ENCODE assay signal across 31 cellular contexts in the genomic region with DNA sequence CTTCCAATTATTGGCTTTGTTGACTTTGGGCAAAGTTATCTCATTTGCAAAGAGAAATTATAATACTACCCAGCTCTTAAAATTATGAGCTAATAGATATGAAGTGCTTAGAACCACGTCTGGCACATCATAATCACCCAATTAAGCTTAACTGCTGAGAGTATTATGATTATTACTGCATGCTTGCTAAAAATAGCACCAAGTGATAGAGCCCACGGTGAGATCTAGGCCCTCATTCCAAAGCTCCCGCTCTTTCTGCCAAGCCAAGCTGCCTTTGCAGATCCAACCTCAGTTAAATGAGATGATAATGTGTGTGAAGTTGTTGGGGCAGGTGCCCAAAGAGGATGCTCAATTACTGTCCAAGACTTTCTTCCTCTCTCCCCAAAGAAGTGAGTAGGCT. TPM values are rescaled to one million over a fixed set of nuclear protein-coding genes. Genes with fewer than 3 reads are reported as not detected.
"Had no signal": no experiment of that assay in that cellular context is flagged by ENCODE, and none has a peak within 500 bp of the region (broad histone marks: within the 10 kb centered on the region; RNA-seq: fewer than 3 reads in every experiment).

No MANE protein-coding gene starts in this region.

- ATAC-seq: effector memory CD8-positive, alpha-beta T cell; esophagus mucosa; gastrocnemius medialis; left colon; left lobe of liver; lower lobe of right lung; mucosa of descending colon; naive thymus-derived CD8-positive, alpha-beta T cell had no signal

- DNase-seq: colonic mucosa; cortex of kidney; effector CD8-positive, alpha-beta T cell; effector memory CD8-positive, alpha-beta T cell; endodermal cell; erythroblast; esophagus squamous epithelium; foreskin fibroblast; foreskin melanocyte; gastrocnemius medialis; glutamatergic neuron; head of caudate nucleus; heart right ventricle; hypothalamus; immature natural killer cell; islet precursor cell; kidney; kidney glomerular epithelial cell; left colon; left ventricle myocardium inferior; lower lobe of right lung; mesenchymal stem cell; mucosa of descending colon; naive B cell; naive thymus-derived CD8-positive, alpha-beta T cell had no signal

RNA-seq across cellular contexts. Expression of gene EDDM13, which starts 6.5 kb away (rescaled TPM):
- total RNA-seq: colonic mucosa; endodermal cell; gastrocnemius medialis; hepatocyte; left colon; left lobe of liver; mesenteric fat pad; mesothelial cell of epicardium; mucosa of descending colon; myocyte; naive thymus-derived CD8-positive, alpha-beta T cell had no signal
